13 cellular contexts compared by ENCODE assay signal in genomic region chr16:84356591-84357116, GRCh38. TPM values are rescaled to one million over a fixed set of nuclear protein-coding genes. Genes with fewer than 3 reads are reported as not detected.
DNase-seq lines count a peak whose midpoint lies in the region; ATAC-seq and TF ChIP-seq lines count a peak whose summit lies in the region.
"Had no signal": no experiment of that assay in that cellular context is flagged by ENCODE, and none has a peak within 500 bp of the region (broad histone marks: within the 10 kb centered on the region; RNA-seq: fewer than 3 reads in every experiment).

No MANE protein-coding gene starts in this region.

- H3K4me3 ChIP-seq in colonic mucosa (no peak overlapping the region), neuronal stem cell (ENCODE audit: low read length in 2 of 2) (no peak overlapping the region)
- H3K4me3 ChIP-seq: BLaER1, psoas muscle, uterus had no signal

- H3K36me3 ChIP-seq in colonic mucosa (no peaks in the 10 kb centered on the region), neuronal stem cell (replicated peaks in 1 of 2; ENCODE audit: control insufficient read depth in 2 of 2, insufficient read depth in 2 of 2, low read length in 2 of 2) (no peaks in the 10 kb centered on the region)
- H3K36me3 ChIP-seq: BLaER1, uterus had no signal

- no peaks in the 10 kb centered on the region for H3K79me1 ChIP-seq in neuronal stem cell (ENCODE audit: low read depth, low read length)

- DNase-seq in COR-L47 (lab: John Stamatoyannopoulos, UW) (peak; percentile 77), NCI-H345 (lab: John Stamatoyannopoulos, UW) (peak; percentile 42), colonic mucosa (peak; percentile 71), neuronal stem cell (ENCODE audit: low spot score) (peak; percentile 26), NCI-H2227 treated with DMSO at 0.1 percent for 48 hours (lab: John Stamatoyannopoulos, UW) (no peak), NCI-H1694 (lab: John Stamatoyannopoulos, UW) (no peak)
- no peak for DNase-seq in stimulated activated CD4-positive, alpha-beta T cell treated with anti-CD3 and anti-CD28 coated beads, Interleukin-2, amount 100 ng/mL, for 24 hours
- DNase-seq: psoas muscle, uterus had no signal

- H3K27me3 ChIP-seq in colonic mucosa (no peaks in the 10 kb centered on the region), neuronal stem cell (ENCODE audit: control insufficient read depth in 3 of 3, insufficient read depth in 3 of 3, low read depth in 1 of 3, low read length in 3 of 3) (no peaks in the 10 kb centered on the region)
- H3K27me3 ChIP-seq: BLaER1, uterus had no signal

- H3K9me3 ChIP-seq in colonic mucosa = no peaks in the 10 kb centered on the region
- no peaks in the 10 kb centered on the region for H3K9me3 ChIP-seq in neuronal stem cell (replicated peaks in 1 of 2; ENCODE audit: control insufficient read depth in 2 of 2, insufficient read depth in 1 of 2, low read depth in 1 of 2, low read length in 2 of 2)
- H3K9me3 ChIP-seq: BLaER1, psoas muscle, uterus had no signal

- H3K23ac ChIP-seq in neuronal stem cell (ENCODE audit: low read depth, low read length, poor library complexity) = no peak overlapping the region

- WGBS in neuronal stem cell (ENCODE audit: extremely low coverage in 2 of 2, insufficient read length in 2 of 2, insufficient replicate concordance in 1 of 2), 2 donors = no CpG with 5 or more reads among the region's 11 CpGs

- H3K27ac ChIP-seq in colonic mucosa (peak overlapping the region; percentile 8), neuronal stem cell (replicated peaks; ENCODE audit: low read length) (peak overlapping the region; percentile 50)
- H3K27ac ChIP-seq: BLaER1, psoas muscle, uterus had no signal

- H3K4me1 ChIP-seq in colonic mucosa (peaks cover 11% of the 10 kb centered on the region), neuronal stem cell (ENCODE audit: control insufficient read depth in 2 of 2, insufficient read depth in 1 of 2, low read depth in 1 of 2, low read length in 2 of 2) (peaks cover 25 to 39% of the 10 kb centered on the region in 2 donors)
- H3K4me1 ChIP-seq: psoas muscle, uterus had no signal

- H2BK120ac ChIP-seq in neuronal stem cell (ENCODE audit: low read depth, low read length) = no peak overlapping the region

- peak overlapping the region; percentile 97 for H2AK5ac ChIP-seq in neuronal stem cell (ENCODE audit: low read depth, low read length)

- intact Hi-C loops in colonic mucosa (cut with DNase I) = no loop called here

- peak overlapping the region; percentile 93 for H3K18ac ChIP-seq in neuronal stem cell (ENCODE audit: low read length)

- no peak overlapping the region for H4K91ac ChIP-seq in neuronal stem cell (ENCODE audit: low read depth, low read length, poor library complexity)

- no peak overlapping the region for H4K8ac ChIP-seq in neuronal stem cell (ENCODE audit: low read depth, low read length)

- TF ChIP-seq CTCF in colonic mucosa (IDR thresholded peaks at IDR 0.05) = no peak

- H3K9ac ChIP-seq in colonic mucosa (ENCODE audit: low read depth in 2 of 2, low read length in 2 of 2) (peak overlapping the region; percentile 18 to 28), neuronal stem cell (ENCODE audit: low read depth, low read length, poor library complexity) (no peak overlapping the region)
- H3K9ac ChIP-seq: BLaER1 had no signal

- H2AFZ ChIP-seq in neuronal stem cell (ENCODE audit: low read length) = no peak overlapping the region

- H3K4me2 ChIP-seq in neuronal stem cell (ENCODE audit: insufficient read depth, low read length, poor library complexity, severe bottlenecking) = no peak overlapping the region
- H3K4me2 ChIP-seq: BLaER1 had no signal

- no peak overlapping the region for H3K4ac ChIP-seq in neuronal stem cell (ENCODE audit: low read length)

- ATAC-seq in HG03095 (IDR thresholded peaks at IDR 0.05; ENCODE audit: unreplicated experiment) = no peak
- ATAC-seq: psoas muscle had no signal

- no peak overlapping the region for H2BK12ac ChIP-seq in neuronal stem cell (ENCODE audit: low read length)

- no peak overlapping the region for H3K14ac ChIP-seq in neuronal stem cell (ENCODE audit: low read length)

- H2BK5ac ChIP-seq in neuronal stem cell (ENCODE audit: low read length) = peak overlapping the region; percentile 42

- peak overlapping the region; percentile 90 for H2BK15ac ChIP-seq in neuronal stem cell (ENCODE audit: low read length)

RNA-seq across cellular contexts. Expression of gene ATP2C2, which starts 11.7 kb away (rescaled TPM):
- 100 to 1,000 TPM; 126 to 220 TPM for total RNA-seq in colonic mucosa
- polyA plus RNA-seq in neuronal stem cell (2013, experiment 1 of 2) = 0.24 TPM
- polyA plus RNA-seq in neuronal stem cell (2013, experiment 2 of 2) = 0.47 TPM
- total RNA-seq: activated CD8-positive, alpha-beta T cell treated with anti-CD3 and anti-CD28 coated beads, Interleukin-2, amount 10 ng/mL, durations not matched to agents 7 days and 5 days; NCI-H460; psoas muscle had no signal

Comparison
In these comparisons a context has a peak if more than half of its experiments do, and no peak if none do; other contexts are left out.
1. DNase-seq: peak in COR-L47 (single experiment), NCI-H345 (single experiment), colonic mucosa (single experiment) and neuronal stem cell (single experiment); none in stimulated activated CD4-positive, alpha-beta T cell treated with anti-CD3 and anti-CD28 coated beads, Interleukin-2, amount 100 ng/mL, for 24 hours (0 of 2), NCI-H2227 treated with DMSO at 0.1 percent for 48 hours (single experiment) and NCI-H1694 (single experiment).